Comparison of ENCODE assay signal across 8 cellular contexts in genomic region chrX:37846558-37846933, GRCh38. TPM values are rescaled to one million over a fixed set of nuclear protein-coding genes. Genes with fewer than 3 reads are reported as not detected.
DNase-seq lines count a peak whose midpoint lies in the region; ATAC-seq and TF ChIP-seq lines count a peak whose summit lies in the region.

No MANE protein-coding gene starts in this region.

- H3K36me3 Mint-ChIP-seq in dendritic cell treated with granulocyte-macrophage colony-stimulating factor and Interleukin-4, amounts not matched to agents 40 ng/mL and 50 ng/mL, for 4 days (ENCODE audit: low read depth): no peaks in the 10 kb centered on the region
- H3K36me3 Mint-ChIP-seq in natural killer cell treated with Interleukin-12 subunit alpha and Interleukin-12 subunit beta and Interleukin-15 and Interleukin-18, amount 100 ng/mL, for 72 hours: no peaks in the 10 kb centered on the region

- intact Hi-C loops in dendritic cell treated with granulocyte-macrophage colony-stimulating factor and Interleukin-4, amounts not matched to agents 40 ng/mL and 50 ng/mL, for 4 days (cut with micrococcal nuclease): no loop called here

- H2AFZ ChIP-seq in Loucy (ENCODE audit: low read length): peak overlapping the region; percentile 95

- H3K27me3 ChIP-seq in BE2C (no peaks in the 10 kb centered on the region), Loucy (ENCODE audit: insufficient read depth, low read length, poor library complexity, severe bottlenecking) (no peaks in the 10 kb centered on the region)

- H3K4me3 ChIP-seq in BE2C (ENCODE audit: low read depth, low read length): peak overlapping the region; percentile 58
- peak overlapping the region; percentile 85 for H3K4me3 ChIP-seq in Loucy (ENCODE audit: low read length, poor library complexity, severe bottlenecking)

- H3K4me2 ChIP-seq in Loucy (ENCODE audit: low read depth, low read length, poor library complexity, severe bottlenecking): peak overlapping the region; percentile 81

- H3K36me3 ChIP-seq in BE2C: no peaks in the 10 kb centered on the region
- no peaks in the 10 kb centered on the region for H3K36me3 ChIP-seq in Loucy (ENCODE audit: insufficient read depth, low read length)

- peaks cover 2% of the 10 kb centered on the region for H3K27me3 Mint-ChIP-seq in dendritic cell treated with granulocyte-macrophage colony-stimulating factor and Interleukin-4, amounts not matched to agents 40 ng/mL and 50 ng/mL, for 4 days
- H3K27me3 Mint-ChIP-seq in natural killer cell treated with Interleukin-12 subunit alpha and Interleukin-12 subunit beta and Interleukin-15 and Interleukin-18, amount 100 ng/mL, for 72 hours: peaks cover 0 to 7% of the 10 kb centered on the region in 2 donors

- no peaks in the 10 kb centered on the region for H3K9me3 Mint-ChIP-seq in dendritic cell treated with granulocyte-macrophage colony-stimulating factor and Interleukin-4, amounts not matched to agents 40 ng/mL and 50 ng/mL, for 4 days
- no peaks in the 10 kb centered on the region for H3K9me3 Mint-ChIP-seq in natural killer cell treated with Interleukin-12 subunit alpha and Interleukin-12 subunit beta and Interleukin-15 and Interleukin-18, amount 100 ng/mL, for 72 hours

- no peaks in the 10 kb centered on the region for H4K20me1 ChIP-seq in Loucy (ENCODE audit: insufficient read depth, low read length, poor library complexity, severe bottlenecking)

- H3K79me2 ChIP-seq in Loucy (ENCODE audit: insufficient read depth, low read length): no peaks in the 10 kb centered on the region

- TF ChIP-seq CTCF in BE2C (IDR thresholded peaks at IDR 0.05; ENCODE audit: low read depth, low read length): no peak
- no peak for TF ChIP-seq CTCF in Loucy (conservative IDR thresholded peaks at IDR 0.05; ENCODE audit: low read length)

- no peaks in the 10 kb centered on the region for H3K4me1 ChIP-seq in BE2C
- H3K4me1 ChIP-seq in Loucy (ENCODE audit: insufficient read depth, low read length, poor library complexity, severe bottlenecking): peaks cover 7% of the 10 kb centered on the region

- H3K4me3 Mint-ChIP-seq in dendritic cell treated with granulocyte-macrophage colony-stimulating factor and Interleukin-4, amounts not matched to agents 40 ng/mL and 50 ng/mL, for 4 days: peak overlapping the region; percentile 71
- peak overlapping the region; percentile 69 for H3K4me3 Mint-ChIP-seq in natural killer cell treated with Interleukin-12 subunit alpha and Interleukin-12 subunit beta and Interleukin-15 and Interleukin-18, amount 100 ng/mL, for 72 hours

- ATAC-seq in natural killer cell treated with Interleukin-12 subunit alpha and Interleukin-12 subunit beta and Interleukin-15 and Interleukin-18, amount 100 ng/mL, for 72 hours: no peak
- ATAC-seq in HG03354 (IDR thresholded peaks at IDR 0.05; ENCODE audit: poor library complexity, severe bottlenecking, unreplicated experiment) (no peak), GM19397 (IDR thresholded peaks at IDR 0.05; ENCODE audit: unreplicated experiment) (no peak), GM21381 (IDR thresholded peaks at IDR 0.05; ENCODE audit: unreplicated experiment) (no peak)

- H3K27ac Mint-ChIP-seq in dendritic cell treated with granulocyte-macrophage colony-stimulating factor and Interleukin-4, amounts not matched to agents 40 ng/mL and 50 ng/mL, for 4 days: no peak overlapping the region
- peak overlapping the region in 1 of 2 donors; percentile 48 for H3K27ac Mint-ChIP-seq in natural killer cell treated with Interleukin-12 subunit alpha and Interleukin-12 subunit beta and Interleukin-15 and Interleukin-18, amount 100 ng/mL, for 72 hours

- H3K9ac ChIP-seq in Loucy (ENCODE audit: low read depth, low read length, poor library complexity, severe bottlenecking): peak overlapping the region; percentile 72

- H3K4me1 Mint-ChIP-seq in dendritic cell treated with granulocyte-macrophage colony-stimulating factor and Interleukin-4, amounts not matched to agents 40 ng/mL and 50 ng/mL, for 4 days (ENCODE audit: low read depth): peaks cover 5% of the 10 kb centered on the region
- H3K4me1 Mint-ChIP-seq in natural killer cell treated with Interleukin-12 subunit alpha and Interleukin-12 subunit beta and Interleukin-15 and Interleukin-18, amount 100 ng/mL, for 72 hours (ENCODE audit: low read depth in 2 of 2): peaks cover 0 to 10% of the 10 kb centered on the region in 2 donors

- H3K9me3 ChIP-seq in BE2C: no peaks in the 10 kb centered on the region
- H3K9me3 ChIP-seq in Loucy (ENCODE audit: insufficient read depth, low read depth, low read length): no peaks in the 10 kb centered on the region

- DNase-seq in BE2C (no peak), NCI-H446 treated with DMSO at 0.1 percent for 48 hours (lab: John Stamatoyannopoulos, UW) (no peak)
- DNase-seq in natural killer cell treated with Interleukin-12 subunit alpha and Interleukin-12 subunit beta and Interleukin-15 and Interleukin-18, amount 100 ng/mL, for 72 hours (ENCODE audit: low spot score): no peak

- H3K9me2 ChIP-seq in Loucy (replicated peaks; ENCODE audit: low read depth, low read length): no peaks in the 10 kb centered on the region

- H3F3A ChIP-seq in Loucy (ENCODE audit: low read depth): no peaks in the 10 kb centered on the region

RNA-seq across cellular contexts. Expression of gene DYNLT3, which starts 0.8 kb away (rescaled TPM):
- polyA plus RNA-seq in BE2C (2012; ENCODE audit: insufficient read depth, insufficient read length, low read depth): 13.6 TPM
- 10 to 100 TPM in 1 of 2 donors, 1 to 10 TPM in 1; 8.9 to 21.4 TPM for total RNA-seq in natural killer cell treated with Interleukin-12 subunit alpha and Interleukin-12 subunit beta and Interleukin-15 and Interleukin-18, amount 100 ng/mL, for 72 hours
